10 cellular contexts compared by ENCODE assay signal in genomic region chr14:75182820-75183219, GRCh38. TPM values are rescaled to one million over a fixed set of nuclear protein-coding genes. Genes with fewer than 3 reads are reported as not detected.
DNase-seq lines count a peak whose midpoint lies in the region; ATAC-seq and TF ChIP-seq lines count a peak whose summit lies in the region.
"Had no signal": no experiment of that assay in that cellular context is flagged by ENCODE, and none has a peak within 500 bp of the region (broad histone marks: within the 10 kb centered on the region; RNA-seq: fewer than 3 reads in every experiment).

No MANE protein-coding gene starts in this region.

- no peaks in the 10 kb centered on the region for H4K20me1 ChIP-seq in OCI-LY7 (ENCODE audit: insufficient read depth, low read length)

- POLR2A ChIA-PET in OCI-LY7 (lab: Charles Lee), result interaction anchor here (0.7 to 0.8 kb wide), 2 partner anchors 22 to 486 kb away, joined by 3 read pairs; no protein-coding TSS in a partner anchor

- H2AFZ ChIP-seq in OCI-LY7 (ENCODE audit: low read length), result no peak overlapping the region

- TF ChIP-seq RAD21 in Ishikawa (IDR thresholded peaks at IDR 0.05; ENCODE audit: low read depth), result no peak

- DNase-seq in breast epithelium (ENCODE audit: low spot score in 2 of 2), result no peak
- DNase-seq in left lung, result no peak
- DNase-seq in upper lobe of left lung, result no peak
- no peak for DNase-seq in OCI-LY7 (ENCODE audit: low spot score)
- DNase-seq in HuH-7.5 (ENCODE audit: low spot score), result no peak
- DNase-seq: activated T-cell treated with anti-CD3 and anti-CD28 coated beads for 4 hours, NCI-H2171 treated with DMSO at 0.1 percent for 48 hours had no signal

- TF ChIP-seq POLR2A in breast epithelium (IDR thresholded peaks at IDR 0.05), result no peak
- no peak for TF ChIP-seq POLR2A in upper lobe of left lung (IDR thresholded peaks at IDR 0.05)

- H3K79me2 ChIP-seq in OCI-LY7 (ENCODE audit: insufficient read depth, low read depth, low read length), result no peaks in the 10 kb centered on the region

- H3K4me1 ChIP-seq in breast epithelium, result peaks cover 0 to 6% of the 10 kb centered on the region in 2 donors
- peaks cover 12 to 46% of the 10 kb centered on the region in 2 donors for H3K4me1 ChIP-seq in left lung
- H3K4me1 ChIP-seq in upper lobe of left lung, result peaks cover 23 to 46% (median 32%) of the 10 kb centered on the region in 4 donors
- H3K4me1 ChIP-seq in OCI-LY7 (ENCODE audit: insufficient read depth, low read length, poor library complexity, severe bottlenecking), result peaks cover 22% of the 10 kb centered on the region

- H3K4me3 ChIP-seq in breast epithelium, result no peak overlapping the region
- H3K4me3 ChIP-seq in left lung, result no peak overlapping the region
- H3K4me3 ChIP-seq in upper lobe of left lung, result no peak overlapping the region
- H3K4me3 ChIP-seq in OCI-LY7 (ENCODE audit: low read depth, low read length, poor library complexity, severe bottlenecking), result no peak overlapping the region

- no peaks in the 10 kb centered on the region for H3K27me3 ChIP-seq in breast epithelium
- H3K27me3 ChIP-seq in left lung, result no peaks in the 10 kb centered on the region
- no peaks in the 10 kb centered on the region for H3K27me3 ChIP-seq in upper lobe of left lung

- no peaks in the 10 kb centered on the region for H3K9me3 ChIP-seq in breast epithelium
- H3K9me3 ChIP-seq in left lung, result no peaks in the 10 kb centered on the region
- H3K9me3 ChIP-seq in upper lobe of left lung, result no peaks in the 10 kb centered on the region
- no peaks in the 10 kb centered on the region for H3K9me3 ChIP-seq in OCI-LY7 (ENCODE audit: low read length)

- ATAC-seq in left lung (peak; percentile 70), upper lobe of left lung (ENCODE audit: low FRiP score in 2 of 2) (peak; percentile 68 to 84), HG02973 (IDR thresholded peaks at IDR 0.05; ENCODE audit: unreplicated experiment) (no peak), GM18907 (IDR thresholded peaks at IDR 0.05; ENCODE audit: unreplicated experiment) (no peak)

- TF ChIP-seq EP300 in Ishikawa (IDR thresholded peaks at IDR 0.05; ENCODE audit: borderline replicate concordance) (no peak), upper lobe of left lung (IDR thresholded peaks at IDR 0.05) (peak in 1 of 4 donors; percentile 36)

- H3K27ac ChIP-seq in breast epithelium (peak overlapping the region; percentile 79 to 81), left lung (peak overlapping the region; percentile 66 to 71), upper lobe of left lung (peak overlapping the region; percentile 28 to 78 (median 57)), OCI-LY7 (ENCODE audit: low read depth, low read length, poor library complexity, severe bottlenecking) (no peak overlapping the region)

- intact Hi-C loops in breast epithelium (cut with DNase I; ENCODE audit: low total_unique reads) (no loop called here), left lung (cut with DNase I) (loop anchor here in 1 of 2 donors (10.0 kb wide), 1 partner anchor 52 kb away; no protein-coding TSS in a partner anchor), OCI-LY7 (cut with micrococcal nuclease; ENCODE audit: unreplicated experiment) (no loop called here)

- BruUV-seq in OCI-LY7 (replicated peaks; lab: Mats Ljungman, UMichigan), result no TSS peak

- H3K36me3 ChIP-seq in breast epithelium (no peaks in the 10 kb centered on the region), left lung (no peaks in the 10 kb centered on the region), upper lobe of left lung (no peaks in the 10 kb centered on the region), OCI-LY7 (ENCODE audit: insufficient read depth, low read length) (no peaks in the 10 kb centered on the region)

- WGBS in upper lobe of left lung, 2 donors, result 29 to 45% methylated on average over 1 of the region's 1 CpG

- H3K4me2 ChIP-seq in OCI-LY7 (ENCODE audit: low read length), result no peak overlapping the region

- CTCF ChIA-PET in OCI-LY7 (lab: Charles Lee; ENCODE audit: unreplicated experiment), result no interaction called here

- no peak for TF ChIP-seq CTCF in breast epithelium (IDR thresholded peaks at IDR 0.05)
- no peak for TF ChIP-seq CTCF in left lung (IDR thresholded peaks at IDR 0.05)
- TF ChIP-seq CTCF in upper lobe of left lung (IDR thresholded peaks at IDR 0.05), result no peak
- TF ChIP-seq CTCF in OCI-LY7 (conservative IDR thresholded peaks at IDR 0.05; ENCODE audit: low read length), result no peak

- H3K9me2 ChIP-seq in OCI-LY7 (ENCODE audit: insufficient read depth, low read length), result no peaks in the 10 kb centered on the region

TF ChIP-seq in Ishikawa, 13 proteins besides CTCF, POLR2A, EP300 and RAD21:
- TF ChIP-seq NFIC (IDR thresholded peaks at IDR 0.05) (0 out of 2 replicates have a peak, but pooled peaks have one; percentile 40), TEAD4 (IDR thresholded peaks at IDR 0.05) (peak; percentile 58), TCF12 (IDR thresholded peaks at IDR 0.05; ENCODE audit: low read depth) (no peak), ZBTB7A (IDR thresholded peaks at IDR 0.05; ENCODE audit: low read depth) (no peak), CEBPB (IDR thresholded peaks at IDR 0.05) (peak; percentile 98), CREB1 (IDR thresholded peaks at IDR 0.05; ENCODE audit: low read depth) (no peak)

RNA-seq across cellular contexts. Expression of gene TMED10, which starts 6.4 kb away (rescaled TPM):
- total RNA-seq in breast epithelium (100 to 1,000 TPM; 263 to 443 (median 285) TPM), left lung (100 to 1,000 TPM; 338 to 391 TPM), upper lobe of left lung (100 to 1,000 TPM in 4 of 6 donors, 10 to 100 TPM in 2; 72.3 to 314 (median 186) TPM), OCI-LY7 (2022) (221 and 232 TPM in 2 replicates)
- total RNA-seq in OCI-LY7 (2014; rRNA removed; shearing (Covaris generic)), result 63.1 and 129 TPM in 2 replicates

RNA-seq across cellular contexts. Expression of gene NEK9, which starts 56.0 kb away (rescaled TPM):
- total RNA-seq in breast epithelium, result 10 to 100 TPM; 52.1 to 79.2 (median 71.8) TPM
- 10 to 100 TPM; 75.8 to 77.7 TPM for total RNA-seq in left lung
- 10 to 100 TPM; 37.5 to 96.4 (median 78.9) TPM for total RNA-seq in upper lobe of left lung
- total RNA-seq in OCI-LY7 (2014; rRNA removed; shearing (Covaris generic)), result 58.3 and 65.8 TPM in 2 replicates
- 82.6 and 86.4 TPM in 2 replicates for total RNA-seq in OCI-LY7 (2022)

Comparison
In these comparisons a context has a peak if more than half of its experiments do, and no peak if none do; other contexts are left out.
1. ATAC-seq: peak in left lung (single experiment) and upper lobe of left lung (2 of 2); none in HG02973 (single experiment) and GM18907 (single experiment).